ENCODE assay signal across 11 cellular contexts in the genomic region with DNA sequence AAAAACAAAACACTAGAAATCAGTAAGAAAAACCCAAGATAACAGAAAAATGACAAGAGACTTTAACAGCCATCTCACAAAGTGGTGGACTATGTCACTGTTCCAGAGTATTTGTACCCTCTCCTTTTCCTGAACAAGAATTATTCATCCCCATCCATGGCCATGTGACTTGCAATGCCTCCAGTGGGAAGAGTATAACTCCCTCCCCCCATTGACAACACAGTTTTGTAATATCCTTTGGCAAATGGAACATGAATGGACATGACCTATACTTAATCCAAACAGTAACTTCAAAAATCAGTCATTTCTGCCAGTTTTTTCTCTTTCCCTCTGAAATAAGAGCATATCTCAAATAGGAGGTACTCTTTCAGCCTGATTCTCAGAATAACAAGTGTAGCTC. TPM values are rescaled to one million over a fixed set of nuclear protein-coding genes. Genes with fewer than 3 reads are reported as not detected.
A peak's percentile ranks its signal among the peaks of the same experiment; 100 is the strongest.
DNase-seq lines count a peak whose midpoint lies in the region; ATAC-seq and TF ChIP-seq lines count a peak whose summit lies in the region.
"Had no signal": no experiment of that assay in that cellular context is flagged by ENCODE, and none has a peak within 500 bp of the region (broad histone marks: within the 10 kb centered on the region; RNA-seq: fewer than 3 reads in every experiment).

No MANE protein-coding gene starts in this region.

- peaks cover 32% of the 10 kb centered on the region for H3K36me3 Mint-ChIP-seq in activated naive CD4-positive, alpha-beta T cell treated with anti-CD3 and anti-CD28 coated beads, Interleukin-2, amount 10 ng/mL, durations not matched to agents 7 days and 5 days
- peaks cover 14% of the 10 kb centered on the region for H3K36me3 Mint-ChIP-seq in activated naive CD4-positive, alpha-beta T cell treated with anti-CD3 and anti-CD28 coated beads for 36 hours (ENCODE audit: low read depth)
- H3K36me3 Mint-ChIP-seq in WTC11, result no peaks in the 10 kb centered on the region

- H3K4me3 Mint-ChIP-seq in activated naive CD4-positive, alpha-beta T cell treated with anti-CD3 and anti-CD28 coated beads, Interleukin-2, amount 10 ng/mL, durations not matched to agents 7 days and 5 days, result no peak overlapping the region
- H3K4me3 Mint-ChIP-seq in activated naive CD4-positive, alpha-beta T cell treated with anti-CD3 and anti-CD28 coated beads for 36 hours, result no peak overlapping the region
- H3K4me3 Mint-ChIP-seq in WTC11, result no peak overlapping the region
- no peak overlapping the region for H3K4me3 Mint-ChIP-seq in stimulated activated naive CD8-positive, alpha-beta T cell treated with anti-CD3 and anti-CD28 coated beads, Interleukin-15, amount 100 ng/mL, for 72 hours
- H3K4me3 Mint-ChIP-seq: activated naive CD8-positive, alpha-beta T cell; memory B cell had no signal

- intact Hi-C loops in activated naive CD4-positive, alpha-beta T cell treated with anti-CD3 and anti-CD28 coated beads for 36 hours (cut with micrococcal nuclease), result no loop called here

- H3K9me3 Mint-ChIP-seq in activated naive CD4-positive, alpha-beta T cell treated with anti-CD3 and anti-CD28 coated beads, Interleukin-2, amount 10 ng/mL, durations not matched to agents 7 days and 5 days, result no peaks in the 10 kb centered on the region
- H3K9me3 Mint-ChIP-seq in activated naive CD4-positive, alpha-beta T cell treated with anti-CD3 and anti-CD28 coated beads for 36 hours, result peaks cover 2% of the 10 kb centered on the region
- H3K9me3 Mint-ChIP-seq in WTC11, result no peaks in the 10 kb centered on the region
- H3K9me3 Mint-ChIP-seq in stimulated activated naive CD8-positive, alpha-beta T cell treated with anti-CD3 and anti-CD28 coated beads, Interleukin-15, amount 100 ng/mL, for 72 hours, result no peaks in the 10 kb centered on the region
- H3K9me3 Mint-ChIP-seq: memory B cell had no signal

- no peak for ATAC-seq in WTC11
- no peak for ATAC-seq in stimulated activated naive CD8-positive, alpha-beta T cell treated with anti-CD3 and anti-CD28 coated beads, Interleukin-15, amount 100 ng/mL, for 72 hours

- H3K27ac Mint-ChIP-seq in activated naive CD4-positive, alpha-beta T cell treated with anti-CD3 and anti-CD28 coated beads, Interleukin-2, amount 10 ng/mL, durations not matched to agents 7 days and 5 days, result peak overlapping the region; percentile 37
- H3K27ac Mint-ChIP-seq in activated naive CD4-positive, alpha-beta T cell treated with anti-CD3 and anti-CD28 coated beads for 36 hours, result no peak overlapping the region
- peak overlapping the region; percentile 10; the same call in 1 of the 2 replicates for H3K27ac Mint-ChIP-seq in WTC11
- H3K27ac Mint-ChIP-seq in stimulated activated naive CD8-positive, alpha-beta T cell treated with anti-CD3 and anti-CD28 coated beads, Interleukin-15, amount 100 ng/mL, for 72 hours, result peak overlapping the region; percentile 82 to 85
- H3K27ac Mint-ChIP-seq: activated naive CD8-positive, alpha-beta T cell; memory B cell had no signal

- no peak for TF ChIP-seq CTCF in WTC11 (IDR thresholded peaks at IDR 0.05)

- POLR2A ChIA-PET in WTC11 (lab: Charles Lee), result no interaction called here

- CTCF ChIA-PET in activated naive CD4-positive, alpha-beta T cell treated with anti-CD3 and anti-CD28 coated beads, Interleukin-2, amount 10 ng/mL, durations not matched to agents 7 days and 5 days (lab: Charles Lee), result no interaction called here
- CTCF ChIA-PET in activated naive CD4-positive, alpha-beta T cell treated with anti-CD3 and anti-CD28 coated beads for 36 hours (lab: Charles Lee), result no interaction called here
- CTCF ChIA-PET in WTC11 (lab: Charles Lee), result no interaction called here

- H3K4me1 Mint-ChIP-seq in activated naive CD4-positive, alpha-beta T cell treated with anti-CD3 and anti-CD28 coated beads, Interleukin-2, amount 10 ng/mL, durations not matched to agents 7 days and 5 days, result peaks cover 25% of the 10 kb centered on the region
- H3K4me1 Mint-ChIP-seq in activated naive CD4-positive, alpha-beta T cell treated with anti-CD3 and anti-CD28 coated beads for 36 hours (ENCODE audit: low read depth), result peaks cover 35% of the 10 kb centered on the region
- peaks cover 16% of the 10 kb centered on the region for H3K4me1 Mint-ChIP-seq in WTC11
- peaks cover 50% of the 10 kb centered on the region for H3K4me1 Mint-ChIP-seq in stimulated activated naive CD8-positive, alpha-beta T cell treated with anti-CD3 and anti-CD28 coated beads, Interleukin-15, amount 100 ng/mL, for 72 hours

- H3K27me3 Mint-ChIP-seq in activated naive CD4-positive, alpha-beta T cell treated with anti-CD3 and anti-CD28 coated beads, Interleukin-2, amount 10 ng/mL, durations not matched to agents 7 days and 5 days, result no peaks in the 10 kb centered on the region
- H3K27me3 Mint-ChIP-seq in activated naive CD4-positive, alpha-beta T cell treated with anti-CD3 and anti-CD28 coated beads for 36 hours (ENCODE audit: low read depth), result no peaks in the 10 kb centered on the region
- H3K27me3 Mint-ChIP-seq in WTC11 (ENCODE audit: low read depth), result no peaks in the 10 kb centered on the region
- no peaks in the 10 kb centered on the region for H3K27me3 Mint-ChIP-seq in stimulated activated naive CD8-positive, alpha-beta T cell treated with anti-CD3 and anti-CD28 coated beads, Interleukin-15, amount 100 ng/mL, for 72 hours
- H3K27me3 Mint-ChIP-seq: activated naive CD8-positive, alpha-beta T cell; memory B cell had no signal

- DNase-seq in activated naive CD4-positive, alpha-beta T cell treated with anti-CD3 and anti-CD28 coated beads, Interleukin-2, amount 10 ng/mL, durations not matched to agents 7 days and 5 days, result no peak
- no peak for DNase-seq in activated naive CD4-positive, alpha-beta T cell treated with anti-CD3 and anti-CD28 coated beads for 36 hours
- DNase-seq in WTC11 (ENCODE audit: low spot score), result no peak
- peak; percentile 59 for DNase-seq in foreskin melanocyte
- no peak for DNase-seq in stimulated activated naive CD8-positive, alpha-beta T cell treated with anti-CD3 and anti-CD28 coated beads, Interleukin-15, amount 100 ng/mL, for 72 hours
- no peak for DNase-seq in stimulated activated naive CD4-positive, alpha-beta T cell treated with Interleukin-2 at 50 U/mL for 16 hours (lab: John Stamatoyannopoulos, UW)
- DNase-seq in GM19238 (ENCODE audit: insufficient read length, low spot score), result no peak
- no peak for DNase-seq in anterior cingulate cortex (lab: John Stamatoyannopoulos, UW)
- DNase-seq: activated CD4-positive, alpha-beta T cell treated with anti-CD3 and anti-CD28 coated beads, Interleukin-2, amount 50 U/mL, for 4 hours had no signal

TF ChIP-seq in WTC11, 78 proteins besides CTCF, POLR2A, EP300 and RAD21:
- TF ChIP-seq, protein P1, sequence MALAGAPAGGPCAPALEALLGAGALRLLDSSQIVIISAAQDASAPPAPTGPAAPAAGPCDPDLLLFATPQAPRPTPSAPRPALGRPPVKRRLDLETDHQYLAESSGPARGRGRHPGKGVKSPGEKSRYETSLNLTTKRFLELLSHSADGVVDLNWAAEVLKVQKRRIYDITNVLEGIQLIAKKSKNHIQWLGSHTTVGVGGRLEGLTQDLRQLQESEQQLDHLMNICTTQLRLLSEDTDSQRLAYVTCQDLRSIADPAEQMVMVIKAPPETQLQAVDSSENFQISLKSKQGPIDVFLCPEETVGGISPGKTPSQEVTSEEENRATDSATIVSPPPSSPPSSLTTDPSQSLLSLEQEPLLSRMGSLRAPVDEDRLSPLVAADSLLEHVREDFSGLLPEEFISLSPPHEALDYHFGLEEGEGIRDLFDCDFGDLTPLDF (CRISPR knock-in tag; IDR thresholded peaks at IDR 0.05), result no peak
- TF ChIP-seq, protein P2, sequence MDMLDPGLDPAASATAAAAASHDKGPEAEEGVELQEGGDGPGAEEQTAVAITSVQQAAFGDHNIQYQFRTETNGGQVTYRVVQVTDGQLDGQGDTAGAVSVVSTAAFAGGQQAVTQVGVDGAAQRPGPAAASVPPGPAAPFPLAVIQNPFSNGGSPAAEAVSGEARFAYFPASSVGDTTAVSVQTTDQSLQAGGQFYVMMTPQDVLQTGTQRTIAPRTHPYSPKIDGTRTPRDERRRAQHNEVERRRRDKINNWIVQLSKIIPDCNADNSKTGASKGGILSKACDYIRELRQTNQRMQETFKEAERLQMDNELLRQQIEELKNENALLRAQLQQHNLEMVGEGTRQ (CRISPR knock-in tag; IDR thresholded peaks at IDR 0.05), result peak; percentile 41; the same call in 1 of the 2 replicates

RNA-seq across cellular contexts. Expression of a gene that starts 33.9 kb away (rescaled TPM):
- total RNA-seq in activated naive CD4-positive, alpha-beta T cell treated with anti-CD3 and anti-CD28 coated beads for 36 hours, result 10 to 100 TPM; 87.8 to 92.6 TPM
- 97.5 to 108 TPM (median 100 TPM) in 3 replicates for total RNA-seq in WTC11 (2021)
